In the genomic region with DNA sequence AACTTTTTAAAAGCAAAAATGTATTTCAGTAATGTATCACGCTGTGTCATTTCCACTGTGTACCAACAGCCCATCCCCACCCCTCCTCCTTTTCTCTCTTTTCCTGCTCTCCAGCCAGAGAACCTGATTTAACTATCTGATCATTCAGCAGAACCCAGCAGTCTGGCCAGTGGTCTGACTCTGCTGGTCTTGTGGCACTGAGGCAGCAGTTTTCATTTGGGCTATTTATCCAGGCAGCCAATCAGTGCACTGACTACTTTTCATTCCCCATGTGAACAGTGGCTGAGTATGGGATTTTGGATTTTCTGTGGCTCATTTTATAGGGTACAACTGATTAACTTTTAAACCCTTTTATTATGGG, we compare ENCODE assay signal across 16 cellular contexts. TPM values are rescaled to one million over a fixed set of nuclear protein-coding genes. Genes with fewer than 3 reads are reported as not detected.
DNase-seq lines count a peak whose midpoint lies in the region; ATAC-seq and TF ChIP-seq lines count a peak whose summit lies in the region.
"Had no signal": no experiment of that assay in that cellular context is flagged by ENCODE, and none has a peak within 500 bp of the region (broad histone marks: within the 10 kb centered on the region; RNA-seq: fewer than 3 reads in every experiment).

No MANE protein-coding gene starts in this region.

- H3K4me1 ChIP-seq in OCI-LY3 (ENCODE audit: low read length), result peaks cover 32% of the 10 kb centered on the region
- peaks cover 12% of the 10 kb centered on the region for H3K4me1 ChIP-seq in psoas muscle
- H3K4me1 ChIP-seq: testis had no signal

- no peaks in the 10 kb centered on the region for H4K20me1 ChIP-seq in OCI-LY3 (ENCODE audit: insufficient read depth, low read length)

- no peak overlapping the region for H3K27ac Mint-ChIP-seq in Calu3 (ENCODE audit: unreplicated experiment)
- H3K27ac Mint-ChIP-seq: naive thymus-derived CD4-positive, alpha-beta T cell; stimulated activated effector memory CD8-positive, alpha-beta T cell treated with anti-CD3 and anti-CD28 coated beads, Interleukin-12 subunit alpha, Interleukin-12 subunit beta, amount 100 ng/mL, for 72 hours; T-helper 17 cell had no signal

- 73 to 79% (median 76%) methylated on average over 1 of the region's 1 CpG for WGBS in psoas muscle, 3 donors

- peak; percentile 3 to 25 (median 18) for ATAC-seq in psoas muscle
- no peak for ATAC-seq in HG03108 (IDR thresholded peaks at IDR 0.05; ENCODE audit: unreplicated experiment)

- H3K79me2 ChIP-seq in OCI-LY3 (ENCODE audit: low read length), result no peaks in the 10 kb centered on the region

- H3K4me1 Mint-ChIP-seq in Calu3 (ENCODE audit: low read depth, unreplicated experiment), result no peaks in the 10 kb centered on the region
- H3K4me1 Mint-ChIP-seq: CD4-positive, alpha-beta memory T cell; stimulated activated effector memory CD8-positive, alpha-beta T cell treated with anti-CD3 and anti-CD28 coated beads, Interleukin-12 subunit alpha, Interleukin-12 subunit beta, amount 100 ng/mL, for 72 hours had no signal

- DNase-seq in Calu3 (peak; percentile 15), dermis microvascular lymphatic vessel endothelial cell (ENCODE audit: low read depth in 2 of 2) (peak; percentile 6 to 9), psoas muscle (no peak), GF-D8 (lab: John Stamatoyannopoulos, UW) (no peak), COLO829 (ENCODE audit: low spot score) (no peak)
- no peak for DNase-seq in activated effector memory CD4-positive, alpha-beta T cell treated with anti-CD3 and anti-CD28 coated beads, Interleukin-2, amount 50 U/mL, for 16 hours

- H3K27ac ChIP-seq in OCI-LY3 (ENCODE audit: low read length) (no peak overlapping the region), psoas muscle (no peak overlapping the region)
- H3K27ac ChIP-seq: epithelial cell of prostate, pancreas, testis had no signal

- no peak overlapping the region for H3K4me3 Mint-ChIP-seq in Calu3 (ENCODE audit: low read depth, unreplicated experiment)
- H3K4me3 Mint-ChIP-seq: CD4-positive, alpha-beta memory T cell; stimulated activated effector memory CD8-positive, alpha-beta T cell treated with anti-CD3 and anti-CD28 coated beads, Interleukin-12 subunit alpha, Interleukin-12 subunit beta, amount 100 ng/mL, for 72 hours; T-helper 17 cell had no signal

- no TSS peak for BruUV-seq in Calu3 (replicated peaks; lab: Mats Ljungman, UMichigan)

- H3K27me3 ChIP-seq in OCI-LY3 (ENCODE audit: low read depth, low read length) (no peaks in the 10 kb centered on the region), psoas muscle (ENCODE audit: insufficient read depth in 3 of 3, low read length in 2 of 3) (peaks cover 0 to 7% (median 0%) of the 10 kb centered on the region in 3 donors)
- H3K27me3 ChIP-seq: pancreas, testis had no signal

- CTCF ChIA-PET in Calu3 (lab: Charles Lee), result interaction anchor here (0.6 to 1.8 kb wide), 6 partner anchors 10 to 221 kb away, joined by 3 to 7 read pairs (median 4); a partner anchor contains a TSS

- H3K9ac ChIP-seq in OCI-LY3 (ENCODE audit: low read length), result no peak overlapping the region

- no peaks in the 10 kb centered on the region for H3K9me3 Mint-ChIP-seq in Calu3 (ENCODE audit: low read depth, unreplicated experiment)
- H3K9me3 Mint-ChIP-seq: CD4-positive, alpha-beta memory T cell; naive thymus-derived CD4-positive, alpha-beta T cell; stimulated activated effector memory CD8-positive, alpha-beta T cell treated with anti-CD3 and anti-CD28 coated beads, Interleukin-12 subunit alpha, Interleukin-12 subunit beta, amount 100 ng/mL, for 72 hours had no signal

- no peaks in the 10 kb centered on the region for H3K36me3 Mint-ChIP-seq in Calu3 (ENCODE audit: insufficient read depth, unreplicated experiment)
- H3K36me3 Mint-ChIP-seq: CD4-positive, alpha-beta memory T cell; naive thymus-derived CD4-positive, alpha-beta T cell; stimulated activated effector memory CD8-positive, alpha-beta T cell treated with anti-CD3 and anti-CD28 coated beads, Interleukin-12 subunit alpha, Interleukin-12 subunit beta, amount 100 ng/mL, for 72 hours had no signal

- no peak for TF ChIP-seq CTCF in Calu3 (IDR thresholded peaks at IDR 0.05; ENCODE audit: unreplicated experiment)
- no peak for TF ChIP-seq CTCF in OCI-LY3 (IDR thresholded peaks at IDR 0.05; ENCODE audit: low read depth, low read length)
- TF ChIP-seq CTCF in psoas muscle (IDR thresholded peaks at IDR 0.05), result no peak

- H3K4me3 ChIP-seq in OCI-LY3 (ENCODE audit: low read length), result peak overlapping the region; percentile 73
- H3K4me3 ChIP-seq in psoas muscle, result no peak overlapping the region
- H3K4me3 ChIP-seq: HAP-1, pancreas, testis had no signal

- intact Hi-C loops in Calu3 (cut with micrococcal nuclease; ENCODE audit: unreplicated experiment) (loop anchor here (1.0 to 5.0 kb wide), 7 partner anchors 59 to 618 kb away; a partner anchor contains a TSS), psoas muscle (cut with DNase I) (loop anchor here (2.0 to 5.0 kb wide), 3 partner anchors 224 to 426 kb away; no protein-coding TSS in a partner anchor)

- H3K36me3 ChIP-seq in OCI-LY3 (replicated peaks; ENCODE audit: low read depth, low read length) (no peaks in the 10 kb centered on the region), psoas muscle (ENCODE audit: insufficient read depth in 1 of 2, low read depth in 1 of 2) (no peaks in the 10 kb centered on the region)
- H3K36me3 ChIP-seq: HAP-1, pancreas had no signal

- H3K27me3 Mint-ChIP-seq in Calu3 (ENCODE audit: unreplicated experiment), result peaks cover 17% of the 10 kb centered on the region

- no peaks in the 10 kb centered on the region for H3K9me3 ChIP-seq in OCI-LY3 (ENCODE audit: insufficient read depth, low read length)
- H3K9me3 ChIP-seq in psoas muscle, result no peaks in the 10 kb centered on the region
- H3K9me3 ChIP-seq: HAP-1, pancreas, testis had no signal

- no peak overlapping the region for H2AFZ ChIP-seq in OCI-LY3 (ENCODE audit: low read depth, low read length)

- H3K4me2 ChIP-seq in OCI-LY3 (ENCODE audit: low read length), result peak overlapping the region; percentile 92

RNA-seq across cellular contexts. Expression of a gene that starts 56.3 kb away (rescaled TPM):
- total RNA-seq in Calu3 (2022), result not detected in 2 replicates
- total RNA-seq in dermis microvascular lymphatic vessel endothelial cell, result not detected in 2 replicates
- under 1 TPM in 2 of 4 donors, not detected in 2; 0.13 to 0.27 TPM for total RNA-seq in psoas muscle
- polyA plus RNA-seq in psoas muscle, result under 1 TPM in 2 of 3 donors, not detected in 1; 0.05 to 0.10 TPM

Comparison
In these comparisons a context has a peak if more than half of its experiments do, and no peak if none do; other contexts are left out.
1. DNase-seq: peak in Calu3 (single experiment) and dermis microvascular lymphatic vessel endothelial cell (2 of 2); none in psoas muscle (0 of 2), activated effector memory CD4-positive, alpha-beta T cell treated with anti-CD3 and anti-CD28 coated beads, Interleukin-2, amount 50 U/mL, for 16 hours (single experiment), GF-D8 (single experiment) and COLO829 (single experiment).